Comparison of ENCODE assay signal across 8 cellular contexts in genomic region chr3:44355634-44356033, GRCh38. TPM values are rescaled to one million over a fixed set of nuclear protein-coding genes. Genes with fewer than 3 reads are reported as not detected.
DNase-seq lines count a peak whose midpoint lies in the region; ATAC-seq and TF ChIP-seq lines count a peak whose summit lies in the region.
"Had no signal": no experiment of that assay in that cellular context is flagged by ENCODE, and none has a peak within 500 bp of the region (broad histone marks: within the 10 kb centered on the region; RNA-seq: fewer than 3 reads in every experiment).

No MANE protein-coding gene starts in this region.

- H3F3A ChIP-seq in smooth muscle cell (ENCODE audit: low read depth): peaks cover 4% of the 10 kb centered on the region

- no peak overlapping the region for H3K9ac ChIP-seq in smooth muscle cell (ENCODE audit: low read depth)

- WGBS in smooth muscle cell (ENCODE audit: low lambda C conversion rate): 6% methylated on average over 2 of the region's 2 CpGs

- peaks cover 57% of the 10 kb centered on the region for H4K20me1 ChIP-seq in smooth muscle cell (ENCODE audit: low read depth)

- no peak overlapping the region for H3K4me2 ChIP-seq in smooth muscle cell

- H3K27me3 ChIP-seq in smooth muscle cell (ENCODE audit: low read depth): no peaks in the 10 kb centered on the region
- H3K27me3 ChIP-seq: SJSA1 had no signal

- DNase-seq in HFF-Myc (ENCODE audit: extremely low read depth, low read depth) (peak; percentile 41), RPMI7951 (ENCODE audit: low read depth) (peak; percentile 85), fibroblast of the conjunctiva (ENCODE audit: low read depth) (peak; percentile 67), smooth muscle cell (lab: John Stamatoyannopoulos, UW; ENCODE audit: unreplicated experiment) (no peak)
- no peak for DNase-seq in stimulated activated naive CD4-positive, alpha-beta T cell (lab: John Stamatoyannopoulos, UW)

- peak overlapping the region; percentile 59 for H3K27ac ChIP-seq in smooth muscle cell (ENCODE audit: low read depth)
- H3K27ac ChIP-seq: SJSA1 had no signal

- peaks cover 19% of the 10 kb centered on the region for H3K4me1 ChIP-seq in smooth muscle cell (ENCODE audit: low read depth)

- H3K36me3 ChIP-seq in smooth muscle cell (ENCODE audit: low read depth): no peaks in the 10 kb centered on the region

- no peaks in the 10 kb centered on the region for H3K79me2 ChIP-seq in smooth muscle cell (ENCODE audit: low read depth)

- H3K9me3 ChIP-seq in smooth muscle cell (replicated peaks; ENCODE audit: low read depth): no peaks in the 10 kb centered on the region
- H3K9me3 ChIP-seq: SJSA1 had no signal

- ATAC-seq in HG02571 (IDR thresholded peaks at IDR 0.05; ENCODE audit: unreplicated experiment): no peak
- no peak for ATAC-seq in HG02970 (IDR thresholded peaks at IDR 0.05; ENCODE audit: low FRiP score, unreplicated experiment)

- TF ChIP-seq CTCF in HFF-Myc (IDR thresholded peaks at IDR 0.05; ENCODE audit: low read depth, low read length, missing control alignments) (no peak), smooth muscle cell (IDR thresholded peaks at IDR 0.05; ENCODE audit: borderline replicate concordance, insufficient read depth, poor library complexity, severe bottlenecking) (no peak)

- no peak overlapping the region for H2AFZ ChIP-seq in smooth muscle cell (ENCODE audit: low read depth)

- no peak overlapping the region for H3K4me3 ChIP-seq in HFF-Myc (replicated peaks; ENCODE audit: low read depth, low read length)
- no peak overlapping the region for H3K4me3 ChIP-seq in smooth muscle cell
- H3K4me3 ChIP-seq: SJSA1 had no signal

RNA-seq across cellular contexts. Expression of gene TCAIM, which starts 17.1 kb away (rescaled TPM):
- 43.2 and 43.3 TPM in 2 replicates for total RNA-seq in RPMI7951 (2014; rRNA removed; shearing (Covaris generic))
- total RNA-seq in smooth muscle cell: 23.1 and 26.8 TPM in 2 replicates
- polyA plus RNA-seq in smooth muscle cell: 9.5 and 10.7 TPM in 2 replicates

Comparison
In these comparisons a context has a peak if more than half of its experiments do, and no peak if none do; other contexts are left out.
1. DNase-seq: peak in HFF-Myc (single experiment), RPMI7951 (single experiment) and fibroblast of the conjunctiva (single experiment); none in smooth muscle cell (single experiment) and stimulated activated naive CD4-positive, alpha-beta T cell (0 of 6).